Comparison of ENCODE assay signal across 2 cellular contexts in genomic region chr3:78337801-78338211, GRCh38.
A peak's percentile ranks its signal among the peaks of the same experiment; 100 is the strongest.
TF ChIP-seq lines count a peak whose summit lies in the region.

No MANE protein-coding gene starts in this region.

TF ChIP-seq in SK-N-SH treated with all-trans-retinoic acid at 6 μM for 48 hours, 23 proteins besides CTCF, POLR2A, EP300 and RAD21 (continued from another document):
- TF ChIP-seq, protein P1, sequence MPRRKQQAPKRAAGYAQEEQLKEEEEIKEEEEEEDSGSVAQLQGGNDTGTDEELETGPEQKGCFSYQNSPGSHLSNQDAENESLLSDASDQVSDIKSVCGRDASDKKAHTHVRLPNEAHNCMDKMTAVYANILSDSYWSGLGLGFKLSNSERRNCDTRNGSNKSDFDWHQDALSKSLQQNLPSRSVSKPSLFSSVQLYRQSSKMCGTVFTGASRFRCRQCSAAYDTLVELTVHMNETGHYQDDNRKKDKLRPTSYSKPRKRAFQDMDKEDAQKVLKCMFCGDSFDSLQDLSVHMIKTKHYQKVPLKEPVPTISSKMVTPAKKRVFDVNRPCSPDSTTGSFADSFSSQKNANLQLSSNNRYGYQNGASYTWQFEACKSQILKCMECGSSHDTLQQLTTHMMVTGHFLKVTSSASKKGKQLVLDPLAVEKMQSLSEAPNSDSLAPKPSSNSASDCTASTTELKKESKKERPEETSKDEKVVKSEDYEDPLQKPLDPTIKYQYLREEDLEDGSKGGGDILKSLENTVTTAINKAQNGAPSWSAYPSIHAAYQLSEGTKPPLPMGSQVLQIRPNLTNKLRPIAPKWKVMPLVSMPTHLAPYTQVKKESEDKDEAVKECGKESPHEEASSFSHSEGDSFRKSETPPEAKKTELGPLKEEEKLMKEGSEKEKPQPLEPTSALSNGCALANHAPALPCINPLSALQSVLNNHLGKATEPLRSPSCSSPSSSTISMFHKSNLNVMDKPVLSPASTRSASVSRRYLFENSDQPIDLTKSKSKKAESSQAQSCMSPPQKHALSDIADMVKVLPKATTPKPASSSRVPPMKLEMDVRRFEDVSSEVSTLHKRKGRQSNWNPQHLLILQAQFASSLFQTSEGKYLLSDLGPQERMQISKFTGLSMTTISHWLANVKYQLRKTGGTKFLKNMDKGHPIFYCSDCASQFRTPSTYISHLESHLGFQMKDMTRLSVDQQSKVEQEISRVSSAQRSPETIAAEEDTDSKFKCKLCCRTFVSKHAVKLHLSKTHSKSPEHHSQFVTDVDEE (CRISPR knock-in tag; IDR thresholded peaks at IDR 0.05) = no peak
- TF ChIP-seq, protein P2, sequence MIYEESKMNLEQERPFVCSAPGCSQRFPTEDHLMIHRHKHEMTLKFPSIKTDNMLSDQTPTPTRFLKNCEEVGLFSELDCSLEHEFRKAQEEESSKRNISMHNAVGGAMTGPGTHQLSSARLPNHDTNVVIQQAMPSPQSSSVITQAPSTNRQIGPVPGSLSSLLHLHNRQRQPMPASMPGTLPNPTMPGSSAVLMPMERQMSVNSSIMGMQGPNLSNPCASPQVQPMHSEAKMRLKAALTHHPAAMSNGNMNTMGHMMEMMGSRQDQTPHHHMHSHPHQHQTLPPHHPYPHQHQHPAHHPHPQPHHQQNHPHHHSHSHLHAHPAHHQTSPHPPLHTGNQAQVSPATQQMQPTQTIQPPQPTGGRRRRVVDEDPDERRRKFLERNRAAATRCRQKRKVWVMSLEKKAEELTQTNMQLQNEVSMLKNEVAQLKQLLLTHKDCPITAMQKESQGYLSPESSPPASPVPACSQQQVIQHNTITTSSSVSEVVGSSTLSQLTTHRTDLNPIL (CRISPR knock-in tag; IDR thresholded peaks at IDR 0.05; ENCODE audit: low read depth) = no peak; the same call in 1 of the 2 replicates
- TF ChIP-seq ZFP30 (CRISPR knock-in tag; IDR thresholded peaks at IDR 0.05) (no peak), ISL1 (CRISPR knock-in tag; IDR thresholded peaks at IDR 0.05) (peak; percentile 90), ZNF8 (CRISPR knock-in tag; IDR thresholded peaks at IDR 0.05) (no peak), TOX (CRISPR knock-in tag; IDR thresholded peaks at IDR 0.05; ENCODE audit: borderline replicate concordance) (no peak), ZC3H10 (CRISPR knock-in tag; IDR thresholded peaks at IDR 0.05) (peak; percentile 59; the same call in 1 of the 2 replicates), PATZ1 (CRISPR knock-in tag; IDR thresholded peaks at IDR 0.05; ENCODE audit: borderline replicate concordance) (no peak), CSDC2 (CRISPR knock-in tag; IDR thresholded peaks at IDR 0.05) (no peak), GLIS3 (CRISPR knock-in tag; IDR thresholded peaks at IDR 0.05) (no peak), ARNTL (CRISPR knock-in tag; IDR thresholded peaks at IDR 0.05; ENCODE audit: borderline replicate concordance, low read depth) (no peak), SNAI2 (CRISPR knock-in tag; IDR thresholded peaks at IDR 0.05) (no peak), ESRRG (CRISPR knock-in tag; IDR thresholded peaks at IDR 0.05) (no peak), ZFP3 (CRISPR knock-in tag; IDR thresholded peaks at IDR 0.05) (no peak)
- TF ChIP-seq, protein P3, sequence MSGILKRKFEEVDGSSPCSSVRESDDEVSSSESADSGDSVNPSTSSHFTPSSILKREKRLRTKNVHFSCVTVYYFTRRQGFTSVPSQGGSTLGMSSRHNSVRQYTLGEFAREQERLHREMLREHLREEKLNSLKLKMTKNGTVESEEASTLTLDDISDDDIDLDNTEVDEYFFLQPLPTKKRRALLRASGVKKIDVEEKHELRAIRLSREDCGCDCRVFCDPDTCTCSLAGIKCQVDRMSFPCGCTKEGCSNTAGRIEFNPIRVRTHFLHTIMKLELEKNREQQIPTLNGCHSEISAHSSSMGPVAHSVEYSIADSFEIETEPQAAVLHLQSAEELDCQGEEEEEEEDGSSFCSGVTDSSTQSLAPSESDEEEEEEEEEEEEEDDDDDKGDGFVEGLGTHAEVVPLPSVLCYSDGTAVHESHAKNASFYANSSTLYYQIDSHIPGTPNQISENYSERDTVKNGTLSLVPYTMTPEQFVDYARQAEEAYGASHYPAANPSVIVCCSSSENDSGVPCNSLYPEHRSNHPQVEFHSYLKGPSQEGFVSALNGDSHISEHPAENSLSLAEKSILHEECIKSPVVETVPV (CRISPR knock-in tag; IDR thresholded peaks at IDR 0.05) = no peak

TF ChIP-seq in SK-N-SH, 30 proteins besides CTCF, POLR2A, EP300 and RAD21 (continued from another document):
- TF ChIP-seq FOXM1 (IDR thresholded peaks at IDR 0.05; ENCODE audit: low read depth) = no peak
- TF ChIP-seq GABPA (IDR thresholded peaks at IDR 0.05; ENCODE audit: low read depth) = no peak
- TF ChIP-seq, protein P4, sequence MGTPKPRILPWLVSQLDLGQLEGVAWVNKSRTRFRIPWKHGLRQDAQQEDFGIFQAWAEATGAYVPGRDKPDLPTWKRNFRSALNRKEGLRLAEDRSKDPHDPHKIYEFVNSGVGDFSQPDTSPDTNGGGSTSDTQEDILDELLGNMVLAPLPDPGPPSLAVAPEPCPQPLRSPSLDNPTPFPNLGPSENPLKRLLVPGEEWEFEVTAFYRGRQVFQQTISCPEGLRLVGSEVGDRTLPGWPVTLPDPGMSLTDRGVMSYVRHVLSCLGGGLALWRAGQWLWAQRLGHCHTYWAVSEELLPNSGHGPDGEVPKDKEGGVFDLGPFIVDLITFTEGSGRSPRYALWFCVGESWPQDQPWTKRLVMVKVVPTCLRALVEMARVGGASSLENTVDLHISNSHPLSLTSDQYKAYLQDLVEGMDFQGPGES (IDR thresholded peaks at IDR 0.05; ENCODE audit: low read depth, low read length) = no peak
- no peak for TF ChIP-seq MXI1 (IDR thresholded peaks at IDR 0.05; ENCODE audit: low read depth, low read length)
- no peak for TF ChIP-seq SIN3A (IDR thresholded peaks at IDR 0.05; ENCODE audit: borderline replicate concordance, low read depth, low read length)
- TF ChIP-seq, protein P5, sequence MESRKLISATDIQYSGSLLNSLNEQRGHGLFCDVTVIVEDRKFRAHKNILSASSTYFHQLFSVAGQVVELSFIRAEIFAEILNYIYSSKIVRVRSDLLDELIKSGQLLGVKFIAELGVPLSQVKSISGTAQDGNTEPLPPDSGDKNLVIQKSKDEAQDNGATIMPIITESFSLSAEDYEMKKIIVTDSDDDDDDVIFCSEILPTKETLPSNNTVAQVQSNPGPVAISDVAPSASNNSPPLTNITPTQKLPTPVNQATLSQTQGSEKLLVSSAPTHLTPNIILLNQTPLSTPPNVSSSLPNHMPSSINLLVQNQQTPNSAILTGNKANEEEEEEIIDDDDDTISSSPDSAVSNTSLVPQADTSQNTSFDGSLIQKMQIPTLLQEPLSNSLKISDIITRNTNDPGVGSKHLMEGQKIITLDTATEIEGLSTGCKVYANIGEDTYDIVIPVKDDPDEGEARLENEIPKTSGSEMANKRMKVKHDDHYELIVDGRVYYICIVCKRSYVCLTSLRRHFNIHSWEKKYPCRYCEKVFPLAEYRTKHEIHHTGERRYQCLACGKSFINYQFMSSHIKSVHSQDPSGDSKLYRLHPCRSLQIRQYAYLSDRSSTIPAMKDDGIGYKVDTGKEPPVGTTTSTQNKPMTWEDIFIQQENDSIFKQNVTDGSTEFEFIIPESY (IDR thresholded peaks at IDR 0.05; ENCODE audit: borderline replicate concordance, low read depth) = no peak
- TF ChIP-seq USF1 (IDR thresholded peaks at IDR 0.05; ENCODE audit: borderline replicate concordance, low read depth) = no peak
- TF ChIP-seq TCF12 (IDR thresholded peaks at IDR 0.05) = no peak
- no peak for TF ChIP-seq RFX5 (IDR thresholded peaks at IDR 0.05; ENCODE audit: low read length)
- no peak for TF ChIP-seq SMC3 (IDR thresholded peaks at IDR 0.05; ENCODE audit: low read depth, low read length)
TF ChIP-seq in SK-N-SH: peak in this region for 0.
